ENCODE assay signal across 28 cellular contexts in the genomic region with DNA sequence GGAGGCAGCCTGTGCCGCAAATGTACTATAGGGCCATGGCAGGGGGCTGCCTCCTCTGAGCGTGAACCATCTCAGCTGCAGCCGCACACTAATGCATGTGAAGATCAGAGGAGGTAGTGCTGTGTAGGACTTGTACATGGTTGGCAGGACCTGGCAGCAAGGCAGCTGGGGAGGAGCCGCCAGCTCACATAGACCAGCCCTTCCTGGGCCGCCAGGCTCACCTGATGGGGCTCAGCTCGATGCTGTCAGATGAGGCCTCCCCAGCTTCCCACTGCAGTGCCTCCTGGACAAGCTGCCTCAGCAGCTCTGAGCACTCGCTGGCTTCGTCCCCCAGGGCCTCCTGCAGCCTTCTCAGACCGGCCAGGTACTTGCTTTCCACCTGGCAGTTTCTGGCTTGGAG.
"Had no signal": no experiment of that assay in that cellular context is flagged by ENCODE, and none has a peak within 500 bp of the region (broad histone marks: within the 10 kb centered on the region; RNA-seq: fewer than 3 reads in every experiment).

No MANE protein-coding gene starts in this region.

- ATAC-seq: activated CD8-positive, alpha-beta T cell treated with anti-CD3 and anti-CD28 coated beads for 36 hours; activated naive CD8-positive, alpha-beta T cell treated with anti-CD3 and anti-CD28 coated beads, Interleukin-2, amount 50 U/mL, for 24 hours; activated T-cell treated with anti-CD3 and anti-CD28 coated beads, Interleukin-2, amount 50 U/mL, for 72 hours; PC-3 had no signal

- H3K4me3 ChIP-seq: Peyer's patch had no signal

- H3K9me3 ChIP-seq: Peyer's patch had no signal

- DNase-seq: activated CD4-positive, alpha-beta T cell treated with anti-CD3 and anti-CD28 coated beads, Interleukin-2, amount 10 ng/mL, durations not matched to agents 24 days and 14 days; activated CD4-positive, alpha-beta T cell treated with anti-CD3 and anti-CD28 coated beads, Interleukin-2, amount 50 U/mL, for 4 hours; activated CD8-positive, alpha-beta T cell treated with anti-CD3 and anti-CD28 coated beads for 36 hours; activated gamma-delta T cell treated with Interleukin-2 at 50 U/mL for 16 hours; activated naive CD4-positive, alpha-beta T cell treated with anti-CD3 and anti-CD28 coated beads for 36 hours; activated naive CD8-positive, alpha-beta T cell treated with anti-CD3 and anti-CD28 coated beads, Interleukin-2, amount 50 U/mL, for 24 hours; activated T-cell treated with anti-CD3 and anti-CD28 coated beads, Interleukin-2, amount 50 U/mL, for 1 hour; activated T-cell treated with anti-CD3 and anti-CD28 coated beads, Interleukin-2, amount 50 U/mL, for 72 hours; anterior cingulate cortex; caudate nucleus; cerebellar nuclear complex; NCI-H1092 treated with DMSO at 0.1 percent for 48 hours; NCI-H1417; NCI-H146; NCI-H187; NCI-H2029 treated with DMSO at 0.1 percent for 48 hours; NCI-H2107; NCI-H2171; NCI-H510A treated with DMSO at 0.1 percent for 48 hours; NCI-H526 treated with DMSO at 0.1 percent for 48 hours; PC-3; Peyer's patch; Right ventricle myocardium superior; RPMI8226; SW 1271; T-helper 1 cell; T-helper 2 cell; T-helper 9 cell had no signal

- H3K27ac ChIP-seq: Peyer's patch had no signal

- H3K27me3 ChIP-seq: Peyer's patch had no signal
